ENCODE assay signal across 11 cellular contexts in genomic region chr22:45568213-45568612, GRCh38.
"Had no signal": no experiment of that assay in that cellular context is flagged by ENCODE, and none has a peak within 500 bp of the region (broad histone marks: within the 10 kb centered on the region; RNA-seq: fewer than 3 reads in every experiment).

No MANE protein-coding gene starts in this region.

- H3K9ac ChIP-seq: GM23248 had no signal

- H3K4me2 ChIP-seq: GM23338 had no signal

- H2AFZ ChIP-seq: GM23248, GM23338 had no signal

- H3K27ac ChIP-seq: GM23248 had no signal

- H3K4me3 ChIP-seq: GM23248, GM23338, HAP-1 had no signal

- ATAC-seq: GM23338, HCT116 had no signal

- DNase-seq: GM23248, GOT3, H7, H9, HCEC 1CT, HFFc6 had no signal

- FAIRE-seq: H1, H54 had no signal

- H3K4me1 ChIP-seq: HAP-1 had no signal
